17 cellular contexts compared by ENCODE assay signal in genomic region chr7:116571037-116571436, GRCh38. TPM values are rescaled to one million over a fixed set of nuclear protein-coding genes. Genes with fewer than 3 reads are reported as not detected.
DNase-seq lines count a peak whose midpoint lies in the region; ATAC-seq, FAIRE-seq and TF ChIP-seq lines count a peak whose summit lies in the region.
"Had no signal": no experiment of that assay in that cellular context is flagged by ENCODE, and none has a peak within 500 bp of the region (broad histone marks: within the 10 kb centered on the region; RNA-seq: fewer than 3 reads in every experiment).

No MANE protein-coding gene starts in this region.

- H3K27ac ChIP-seq in mesenchymal stem cell (ENCODE audit: low read length, poor library complexity, severe bottlenecking): peak overlapping the region; percentile 69
- H3K27ac ChIP-seq in colonic mucosa: no peak overlapping the region
- H3K27ac ChIP-seq: C4-2B, sigmoid colon had no signal

- H2AK5ac ChIP-seq in mesenchymal stem cell (ENCODE audit: low read length, severe bottlenecking): no peak overlapping the region

- no peak for FAIRE-seq in bronchial epithelial cell (lab: Jason Lieb, UNC)
- FAIRE-seq: kidney had no signal

- no peak overlapping the region for H3K27ac Mint-ChIP-seq in activated CD4-positive, alpha-beta T cell treated with anti-CD3 and anti-CD28 coated beads, Interleukin-2, amount 10 ng/mL, durations not matched to agents 24 days and 14 days
- H3K27ac Mint-ChIP-seq: activated B cell treated with CpG ODN at 0.5 μM for 24 hours; activated naive CD8-positive, alpha-beta T cell treated with anti-CD3 and anti-CD28 coated beads, Interleukin-2, amount 50 U/mL, for 24 hours had no signal

- no peak overlapping the region for H3K4me3 ChIP-seq in bronchial epithelial cell (ENCODE audit: low read depth, low read length)
- no peak overlapping the region for H3K4me3 ChIP-seq in mesenchymal stem cell (ENCODE audit: insufficient read depth in 1 of 2, low read depth in 1 of 2, low read length in 2 of 2)
- no peak overlapping the region for H3K4me3 ChIP-seq in colonic mucosa
- H3K4me3 ChIP-seq: sigmoid colon had no signal

- no peak overlapping the region for H2BK15ac ChIP-seq in mesenchymal stem cell (ENCODE audit: low read depth, poor library complexity, severe bottlenecking)

- no peak overlapping the region for H3K14ac ChIP-seq in mesenchymal stem cell (ENCODE audit: low read length in 2 of 2)

- H3K36me3 ChIP-seq in bronchial epithelial cell (ENCODE audit: control insufficient read depth, insufficient read depth, low read length) (no peaks in the 10 kb centered on the region), mesenchymal stem cell (ENCODE audit: control insufficient read depth in 1 of 2, insufficient read depth in 2 of 2, low read depth in 1 of 2, low read length in 2 of 2) (no peaks in the 10 kb centered on the region), colonic mucosa (no peaks in the 10 kb centered on the region)
- H3K36me3 ChIP-seq: sigmoid colon had no signal

- H3K9ac ChIP-seq in mesenchymal stem cell (ENCODE audit: low read length) (peak overlapping the region; percentile 79), colonic mucosa (ENCODE audit: low read depth in 2 of 2, low read length in 2 of 2) (no peak overlapping the region)

- peaks cover 24% of the 10 kb centered on the region for H3K27me3 Mint-ChIP-seq in activated CD4-positive, alpha-beta T cell treated with anti-CD3 and anti-CD28 coated beads, Interleukin-2, amount 10 ng/mL, durations not matched to agents 24 days and 14 days

- no peaks in the 10 kb centered on the region for H3K4me1 Mint-ChIP-seq in activated CD4-positive, alpha-beta T cell treated with anti-CD3 and anti-CD28 coated beads, Interleukin-2, amount 10 ng/mL, durations not matched to agents 24 days and 14 days

- WGBS in mesenchymal stem cell: no CpG with 5 or more reads among the region's 1 CpG

- intact Hi-C loops in colonic mucosa (cut with DNase I): no loop called here
- intact Hi-C loops in activated CD4-positive, alpha-beta T cell treated with anti-CD3 and anti-CD28 coated beads, Interleukin-2, amount 10 ng/mL, durations not matched to agents 24 days and 14 days (cut with micrococcal nuclease): no loop called here

- no peak overlapping the region for H3K23ac ChIP-seq in mesenchymal stem cell (ENCODE audit: low read length in 2 of 2)

- H3K4me3 Mint-ChIP-seq in activated CD4-positive, alpha-beta T cell treated with anti-CD3 and anti-CD28 coated beads, Interleukin-2, amount 10 ng/mL, durations not matched to agents 24 days and 14 days: no peak overlapping the region
- H3K4me3 Mint-ChIP-seq: activated B cell treated with CpG ODN at 0.5 μM for 24 hours; activated naive CD8-positive, alpha-beta T cell treated with anti-CD3 and anti-CD28 coated beads, Interleukin-2, amount 50 U/mL, for 24 hours; nephron had no signal

- no peaks in the 10 kb centered on the region for H3K4me1 ChIP-seq in mesenchymal stem cell (ENCODE audit: control insufficient read depth, insufficient read depth, low read depth, low read length)
- H3K4me1 ChIP-seq in colonic mucosa: no peaks in the 10 kb centered on the region
- H3K4me1 ChIP-seq: sigmoid colon had no signal

- H2AFZ ChIP-seq in mesenchymal stem cell (ENCODE audit: low read depth, low read length): no peak overlapping the region

- no peak for TF ChIP-seq CTCF in bronchial epithelial cell (IDR thresholded peaks at IDR 0.05; ENCODE audit: insufficient read depth, low read length, severe bottlenecking)
- TF ChIP-seq CTCF in colonic mucosa (IDR thresholded peaks at IDR 0.05): no peak

- H3K9me3 ChIP-seq in mesenchymal stem cell (ENCODE audit: control insufficient read depth, low read length) (no peaks in the 10 kb centered on the region), colonic mucosa (no peaks in the 10 kb centered on the region)
- H3K9me3 ChIP-seq: sigmoid colon had no signal

- H3K4ac ChIP-seq in mesenchymal stem cell (ENCODE audit: low read depth in 1 of 2, low read length in 2 of 2): no peak overlapping the region

- no peak overlapping the region for H2BK12ac ChIP-seq in mesenchymal stem cell (ENCODE audit: low read length in 2 of 2)

- no peak overlapping the region for H4K8ac ChIP-seq in mesenchymal stem cell (ENCODE audit: low read length)

- H3K27me3 ChIP-seq in bronchial epithelial cell (ENCODE audit: control insufficient read depth, insufficient read depth, low read length): no peaks in the 10 kb centered on the region
- H3K27me3 ChIP-seq in mesenchymal stem cell (ENCODE audit: control insufficient read depth in 1 of 2, insufficient read depth in 1 of 2, low read length in 2 of 2): no peaks in the 10 kb centered on the region
- H3K27me3 ChIP-seq in colonic mucosa: no peaks in the 10 kb centered on the region
- H3K27me3 ChIP-seq: sigmoid colon had no signal

- no peak overlapping the region for H3K4me2 ChIP-seq in mesenchymal stem cell (ENCODE audit: low read length, poor library complexity, severe bottlenecking)

- no peak overlapping the region for H2BK5ac ChIP-seq in mesenchymal stem cell (ENCODE audit: low read depth, low read length, poor library complexity, severe bottlenecking)

- H3K79me1 ChIP-seq in mesenchymal stem cell (replicated peaks; ENCODE audit: low read length, poor library complexity, severe bottlenecking): no peaks in the 10 kb centered on the region

- no peak overlapping the region for H4K91ac ChIP-seq in mesenchymal stem cell (ENCODE audit: low read length)

- ATAC-seq in GM21367 (IDR thresholded peaks at IDR 0.05; ENCODE audit: unreplicated experiment): no peak
- ATAC-seq: activated naive CD8-positive, alpha-beta T cell treated with anti-CD3 and anti-CD28 coated beads, Interleukin-2, amount 50 U/mL, for 24 hours had no signal

- H2BK120ac ChIP-seq in mesenchymal stem cell (ENCODE audit: low read depth, low read length): no peak overlapping the region

- H3K9me3 Mint-ChIP-seq in activated CD4-positive, alpha-beta T cell treated with anti-CD3 and anti-CD28 coated beads, Interleukin-2, amount 10 ng/mL, durations not matched to agents 24 days and 14 days: no peaks in the 10 kb centered on the region
- H3K9me3 Mint-ChIP-seq: activated B cell treated with CpG ODN at 0.5 μM for 24 hours; activated naive CD8-positive, alpha-beta T cell treated with anti-CD3 and anti-CD28 coated beads, Interleukin-2, amount 50 U/mL, for 24 hours; nephron had no signal

- no peaks in the 10 kb centered on the region for H3K36me3 Mint-ChIP-seq in activated CD4-positive, alpha-beta T cell treated with anti-CD3 and anti-CD28 coated beads, Interleukin-2, amount 10 ng/mL, durations not matched to agents 24 days and 14 days (ENCODE audit: low read depth)

- DNase-seq in AG08396 (ENCODE audit: low spot score) (peak; percentile 23), LHCN-M2 (ENCODE audit: low read depth) (peak; percentile 99), bronchial epithelial cell (ENCODE audit: low read depth) (peak; percentile 86), mesenchymal stem cell (peak; percentile 81), colonic mucosa (no peak), Kasumi-1 (lab: John Stamatoyannopoulos, UW) (no peak)
- no peak for DNase-seq in activated CD4-positive, alpha-beta T cell treated with anti-CD3 and anti-CD28 coated beads, Interleukin-2, amount 10 ng/mL, durations not matched to agents 24 days and 14 days
- DNase-seq: activated B cell treated with CpG ODN at 0.5 μM for 24 hours; activated naive CD8-positive, alpha-beta T cell treated with anti-CD3 and anti-CD28 coated beads, Interleukin-2, amount 50 U/mL, for 24 hours; activated T-cell treated with anti-CD3 and anti-CD28 coated beads for 4 hours; kidney; NCI-H1092 treated with DMSO at 0.1 percent for 48 hours; NCI-H526; sigmoid colon had no signal

- no peak overlapping the region for H3K18ac ChIP-seq in mesenchymal stem cell (ENCODE audit: low read depth in 1 of 2, low read length in 2 of 2)

RNA-seq across cellular contexts. Expression of gene CAV1, which starts 46.2 kb away (rescaled TPM):
- total RNA-seq in LHCN-M2 (2014; rRNA removed) (1,409 and 1,463 TPM in 2 replicates), bronchial epithelial cell (91.5 and 157 TPM in 2 replicates), colonic mucosa (10 to 100 TPM; 16.1 to 87.0 TPM)
- polyA plus RNA-seq in LHCN-M2 (2012): 1,281 TPM
- polyA plus RNA-seq in mesenchymal stem cell (2013, experiment 1 of 2): 281 TPM
- 300 TPM for polyA plus RNA-seq in mesenchymal stem cell (2013, experiment 2 of 2)
- total RNA-seq in activated CD4-positive, alpha-beta T cell treated with anti-CD3 and anti-CD28 coated beads, Interleukin-2, amount 10 ng/mL, durations not matched to agents 24 days and 14 days: 0.12 and 0.17 TPM in 2 replicates

Comparison
In these comparisons a context has a peak if more than half of its experiments do, and no peak if none do; other contexts are left out.
1. DNase-seq: peak in AG08396 (single experiment), LHCN-M2 (single experiment), bronchial epithelial cell (single experiment) and mesenchymal stem cell (single experiment); none in colonic mucosa (single experiment), activated CD4-positive, alpha-beta T cell treated with anti-CD3 and anti-CD28 coated beads, Interleukin-2, amount 10 ng/mL, durations not matched to agents 24 days and 14 days (single experiment) and Kasumi-1 (0 of 2).
2. RNA of gene CAV1, which starts 46.2 kb away (total RNA-seq): 1,409 to 1,463 TPM in LHCN-M2, 91.5 to 157 TPM in bronchial epithelial cell and 16.1 to 87.0 TPM in colonic mucosa; 0.12 to 0.17 TPM in activated CD4-positive, alpha-beta T cell treated with anti-CD3 and anti-CD28 coated beads, Interleukin-2, amount 10 ng/mL, durations not matched to agents 24 days and 14 days; every median in the first group is over 10 times any median in the second.